ENCODE assay signal across 11 cellular contexts in genomic region chr15:89127054-89127702, GRCh38. TPM values are rescaled to one million over a fixed set of nuclear protein-coding genes. Genes with fewer than 3 reads are reported as not detected.
DNase-seq lines count a peak whose midpoint lies in the region; ATAC-seq and TF ChIP-seq lines count a peak whose summit lies in the region.
"Had no signal": no experiment of that assay in that cellular context is flagged by ENCODE, and none has a peak within 500 bp of the region (broad histone marks: within the 10 kb centered on the region; RNA-seq: fewer than 3 reads in every experiment).

No MANE protein-coding gene starts in this region.

- no peaks in the 10 kb centered on the region for H3K79me2 ChIP-seq in trophoblast cell (ENCODE audit: control insufficient read depth, insufficient read depth, low read length, poor library complexity)

- H2AFZ ChIP-seq in trophoblast cell (ENCODE audit: insufficient read depth, low read length, poor library complexity): no peak overlapping the region

- H3K27ac ChIP-seq in right atrium auricular region: peak overlapping the region; percentile 56 to 79
- no peak overlapping the region for H3K27ac ChIP-seq in trophoblast cell (ENCODE audit: low read depth, low read length)

- H2BK5ac ChIP-seq in trophoblast cell (ENCODE audit: low read depth, low read length, poor library complexity): no peak overlapping the region

- no peaks in the 10 kb centered on the region for H3K9me3 Mint-ChIP-seq in activated T-cell treated with anti-CD3 and anti-CD28 coated beads, Interleukin-2, amount 50 U/mL, for 72 hours
- no peaks in the 10 kb centered on the region for H3K9me3 Mint-ChIP-seq in type B pancreatic cell
- H3K9me3 Mint-ChIP-seq: immature natural killer cell had no signal

- no peak overlapping the region for H2AK5ac ChIP-seq in trophoblast cell (ENCODE audit: low read length)

- H3K4me3 ChIP-seq in right atrium auricular region (no peak overlapping the region), trophoblast cell (ENCODE audit: low read depth, low read length) (no peak overlapping the region)

- no peak overlapping the region for H4K12ac ChIP-seq in trophoblast cell (ENCODE audit: low read depth, low read length)

- H3K36me3 Mint-ChIP-seq in activated T-cell treated with anti-CD3 and anti-CD28 coated beads, Interleukin-2, amount 50 U/mL, for 72 hours (ENCODE audit: insufficient read depth in 2 of 2): peaks cover 3 to 19% of the 10 kb centered on the region in 2 donors
- H3K36me3 Mint-ChIP-seq in type B pancreatic cell: peaks cover 15% of the 10 kb centered on the region

- intact Hi-C loops in Right ventricle myocardium inferior (cut with DNase I) (loop anchor here (2.0 kb wide), 1 partner anchor 14 kb away; no protein-coding TSS in a partner anchor), cardiac septum (cut with DNase I) (no loop called here)

- WGBS in trophoblast cell (ENCODE audit: extremely low coverage, insufficient coverage, insufficient read length): no CpG with 5 or more reads among the region's 3 CpGs

- H3K27me3 ChIP-seq in right atrium auricular region (no peaks in the 10 kb centered on the region), trophoblast cell (ENCODE audit: insufficient read depth, low read length) (no peaks in the 10 kb centered on the region)

- peak; percentile 21 for ATAC-seq in Right ventricle myocardium inferior
- ATAC-seq in activated T-cell treated with anti-CD3 and anti-CD28 coated beads, Interleukin-2, amount 50 U/mL, for 72 hours (replicated peaks in 1 of 2): peak; percentile 95 to 99

- no peak overlapping the region for H2BK120ac ChIP-seq in trophoblast cell (ENCODE audit: insufficient read depth, low read length, poor library complexity)

- no peak overlapping the region for H3K18ac ChIP-seq in trophoblast cell (ENCODE audit: low read length)

- H4K91ac ChIP-seq in trophoblast cell (ENCODE audit: low read depth, low read length): no peak overlapping the region

- no peak overlapping the region for H3K4me3 Mint-ChIP-seq in activated T-cell treated with anti-CD3 and anti-CD28 coated beads, Interleukin-2, amount 50 U/mL, for 72 hours
- no peak overlapping the region for H3K4me3 Mint-ChIP-seq in type B pancreatic cell
- H3K4me3 Mint-ChIP-seq: CD4-positive, alpha-beta memory T cell; immature natural killer cell had no signal

- H3K36me3 ChIP-seq in right atrium auricular region (peaks cover 37% of the 10 kb centered on the region), trophoblast cell (ENCODE audit: control insufficient read depth in 1 of 2, insufficient read depth in 2 of 2, low read length in 2 of 2) (no peaks in the 10 kb centered on the region)

- in situ Hi-C loops in KBM-7 (cut with MboI; ENCODE audit: low pct_unique_long_range_greater_than_20kb, low sequenced_read_pairs): no loop called here

- no peak overlapping the region for H3K9ac ChIP-seq in trophoblast cell (ENCODE audit: low read length)

- H3K23ac ChIP-seq in trophoblast cell (ENCODE audit: low read length): no peak overlapping the region

- no peak overlapping the region for H3K4ac ChIP-seq in trophoblast cell (ENCODE audit: low read depth, low read length)

- no peaks in the 10 kb centered on the region for H3K27me3 Mint-ChIP-seq in activated T-cell treated with anti-CD3 and anti-CD28 coated beads, Interleukin-2, amount 50 U/mL, for 72 hours (ENCODE audit: low read depth)
- H3K27me3 Mint-ChIP-seq in type B pancreatic cell: no peaks in the 10 kb centered on the region
- H3K27me3 Mint-ChIP-seq: CD4-positive, alpha-beta memory T cell had no signal

- H3K4me1 ChIP-seq in right atrium auricular region (peaks cover 0 to 84% of the 10 kb centered on the region in 2 donors), trophoblast cell (ENCODE audit: control insufficient read depth in 1 of 2, insufficient read depth in 2 of 2, low read length in 2 of 2) (peaks cover 0 to 2% of the 10 kb centered on the region in 2 experiments)

- H3K4me1 Mint-ChIP-seq in activated T-cell treated with anti-CD3 and anti-CD28 coated beads, Interleukin-2, amount 50 U/mL, for 72 hours (ENCODE audit: low read depth): peaks cover 17% of the 10 kb centered on the region
- peaks cover 6% of the 10 kb centered on the region for H3K4me1 Mint-ChIP-seq in type B pancreatic cell (ENCODE audit: unreplicated experiment)

- no peak overlapping the region for H3K14ac ChIP-seq in trophoblast cell (ENCODE audit: low read length)

- H2BK12ac ChIP-seq in trophoblast cell (ENCODE audit: low read length): no peak overlapping the region

- H3K79me1 ChIP-seq in trophoblast cell (ENCODE audit: low read length): no peaks in the 10 kb centered on the region

- DNase-seq in Right ventricle myocardium inferior (ENCODE audit: missing footprints): no peak
- DNase-seq in cardiac septum (ENCODE audit: low spot score): no peak
- peak; percentile 49 to 67 for DNase-seq in activated T-cell treated with anti-CD3 and anti-CD28 coated beads, Interleukin-2, amount 50 U/mL, for 72 hours
- no peak for DNase-seq in right atrium auricular region (ENCODE audit: low spot score)
- DNase-seq in type B pancreatic cell (ENCODE audit: extremely low spot score, unreplicated experiment): no peak
- no peak for DNase-seq in GDM1 (lab: John Stamatoyannopoulos, UW)
- no peak for DNase-seq in KBM-7
- no peak for DNase-seq in trophoblast cell
- DNase-seq: CD4-positive, alpha-beta memory T cell; immature natural killer cell; retina had no signal

- H3K9me3 ChIP-seq in right atrium auricular region (no peaks in the 10 kb centered on the region), trophoblast cell (ENCODE audit: insufficient read depth, low read depth, low read length) (no peaks in the 10 kb centered on the region)

- no peak overlapping the region for H3K4me2 ChIP-seq in trophoblast cell (ENCODE audit: low read length)

- H4K8ac ChIP-seq in trophoblast cell (ENCODE audit: low read depth, low read length): no peak overlapping the region

- H3K27ac Mint-ChIP-seq in activated T-cell treated with anti-CD3 and anti-CD28 coated beads, Interleukin-2, amount 50 U/mL, for 72 hours: no peak overlapping the region
- H3K27ac Mint-ChIP-seq in type B pancreatic cell: no peak overlapping the region

- TF ChIP-seq CTCF in right atrium auricular region (IDR thresholded peaks at IDR 0.05) (no peak), type B pancreatic cell (conservative IDR thresholded peaks at IDR 0.05) (peak; percentile 30)

RNA-seq across cellular contexts. Expression of gene ABHD2, which starts 38.9 kb away (rescaled TPM):
- 69.9 TPM for total RNA-seq in Right ventricle myocardium inferior
- total RNA-seq in cardiac septum: 185 TPM
- total RNA-seq in activated T-cell treated with anti-CD3 and anti-CD28 coated beads, Interleukin-2, amount 50 U/mL, for 72 hours: 10 to 100 TPM; 36.8 to 44.1 TPM
- total RNA-seq in right atrium auricular region: 100 to 1,000 TPM; 115 to 118 TPM
- 55.4 and 63.9 TPM in 2 replicates for total RNA-seq in type B pancreatic cell (ENCODE audit: low replicate concordance)
- 12.4 and 13.4 TPM in 2 replicates for polyA plus RNA-seq in trophoblast cell (2013)

Comparison
In these comparisons a context has a peak if more than half of its experiments do, and no peak if none do; other contexts are left out.
1. DNase-seq: peak in activated T-cell treated with anti-CD3 and anti-CD28 coated beads, Interleukin-2, amount 50 U/mL, for 72 hours (2 of 2); none in Right ventricle myocardium inferior (single experiment), cardiac septum (single experiment), right atrium auricular region (single experiment), type B pancreatic cell (single experiment), GDM1 (single experiment), KBM-7 (single experiment) and trophoblast cell (0 of 2).